Comparison of ENCODE assay signal across 18 cellular contexts in the genomic region with DNA sequence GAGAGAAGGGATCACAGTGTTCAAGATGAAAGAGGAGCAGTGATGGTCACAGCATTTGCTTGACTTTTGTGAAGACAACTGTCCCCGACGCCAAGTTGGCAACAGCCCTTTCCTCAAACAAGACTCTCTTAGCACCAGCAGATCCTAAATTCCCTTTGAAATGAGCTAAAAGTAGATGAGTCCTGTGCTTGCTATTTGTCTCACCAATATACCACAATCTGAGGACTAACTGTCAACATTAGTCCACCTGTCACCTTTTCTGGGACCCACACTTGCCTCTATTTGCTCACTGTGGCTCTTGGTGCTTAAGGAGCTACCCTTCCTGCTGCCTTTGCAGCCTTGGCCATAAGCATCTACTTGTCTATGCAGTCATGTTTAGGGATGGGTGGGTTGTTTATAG. TPM values are rescaled to one million over a fixed set of nuclear protein-coding genes. Genes with fewer than 3 reads are reported as not detected.
DNase-seq lines count a peak whose midpoint lies in the region; ATAC-seq, FAIRE-seq and TF ChIP-seq lines count a peak whose summit lies in the region.
"Had no signal": no experiment of that assay in that cellular context is flagged by ENCODE, and none has a peak within 500 bp of the region (broad histone marks: within the 10 kb centered on the region; RNA-seq: fewer than 3 reads in every experiment).

No MANE protein-coding gene starts in this region.

- no peaks in the 10 kb centered on the region for H3K4me1 Mint-ChIP-seq in activated CD4-positive, alpha-beta memory T cell treated with anti-CD3 and anti-CD28 coated beads for 36 hours (ENCODE audit: low read depth)
- H3K4me1 Mint-ChIP-seq: CD4-positive, alpha-beta memory T cell had no signal

- no peaks in the 10 kb centered on the region for H3K4me1 ChIP-seq in SJSA1 (replicated peaks)
- no peaks in the 10 kb centered on the region for H3K4me1 ChIP-seq in keratinocyte (ENCODE audit: control insufficient read depth, extremely low read depth, insufficient read depth, low read length)
- H3K4me1 ChIP-seq: Caco-2 had no signal

- no peaks in the 10 kb centered on the region for H3K27me3 Mint-ChIP-seq in activated CD4-positive, alpha-beta memory T cell treated with anti-CD3 and anti-CD28 coated beads for 36 hours
- H3K27me3 Mint-ChIP-seq: CD4-positive, alpha-beta memory T cell had no signal

- H3K4me3 Mint-ChIP-seq in activated CD4-positive, alpha-beta memory T cell treated with anti-CD3 and anti-CD28 coated beads for 36 hours, result no peak overlapping the region
- H3K4me3 Mint-ChIP-seq: CD4-positive, alpha-beta memory T cell had no signal

- dilution Hi-C loops in keratinocyte (cut with MboI; ENCODE audit: extremely low pct_ligation_motif_present, low sequenced_read_pairs), result no loop called here

- H3K27ac ChIP-seq in SJSA1 (no peak overlapping the region), keratinocyte (ENCODE audit: control insufficient read depth, insufficient read depth, low read length) (no peak overlapping the region)

- CTCF ChIA-PET in activated CD4-positive, alpha-beta memory T cell treated with anti-CD3 and anti-CD28 coated beads for 36 hours (lab: Charles Lee), result interaction anchor here (0.6 to 2.2 kb wide), 4 partner anchors 44 to 567 kb away, joined by 3 to 6 read pairs (median 4); partner anchors contain the start of gene VDR

- H3K36me3 Mint-ChIP-seq in activated CD4-positive, alpha-beta memory T cell treated with anti-CD3 and anti-CD28 coated beads for 36 hours, result peaks cover 9% of the 10 kb centered on the region

- no peak for DNase-seq in H54 (ENCODE audit: insufficient read length, low spot score)
- DNase-seq in SJSA1 (ENCODE audit: low read depth in 1 of 2, low spot score in 2 of 2), result peak; percentile 76 to 85
- no peak for DNase-seq in keratinocyte (ENCODE audit: low read depth, low spot score)
- no peak for DNase-seq in activated CD4-positive, alpha-beta memory T cell treated with anti-CD3 and anti-CD28 coated beads for 36 hours
- no peak for DNase-seq in head of caudate nucleus
- DNase-seq: C1 segment of cervical spinal cord; Caco-2; CD4-positive, alpha-beta memory T cell; DMS153; DND-41; GOT3; H7; HCEC 1CT had no signal

- TF ChIP-seq CTCF in keratinocyte (optimal IDR thresholded peaks at IDR 0.05 in 1 of 3, IDR thresholded peaks at IDR 0.05 in 1 of 3, conservative IDR thresholded peaks at IDR 0.05 in 1 of 3; ENCODE audit: extremely low read depth in 1 of 3, insufficient read depth in 2 of 3, low read length in 3 of 3), result no peak

- no peak overlapping the region for H3K4me2 ChIP-seq in keratinocyte (ENCODE audit: control insufficient read depth, extremely low read depth, insufficient read depth, low read depth, low read length)

- POLR2A ChIA-PET in activated CD4-positive, alpha-beta memory T cell treated with anti-CD3 and anti-CD28 coated beads for 36 hours (lab: Charles Lee), result no interaction called here

- no peak overlapping the region for H3K27ac Mint-ChIP-seq in activated CD4-positive, alpha-beta memory T cell treated with anti-CD3 and anti-CD28 coated beads for 36 hours

- no peak for TF ChIP-seq POLR2A in H54 (IDR thresholded peaks at IDR 0.05; ENCODE audit: low read depth, low read length)

- no peak for ATAC-seq in HG03097 (IDR thresholded peaks at IDR 0.05; ENCODE audit: low FRiP score, unreplicated experiment)

- FAIRE-seq in H54 (lab: Jason Lieb, UNC) (peak; percentile 55), keratinocyte (lab: Jason Lieb, UNC) (peak; percentile 23)
- FAIRE-seq: G401.6, GM12892 had no signal

- H3K4me3 ChIP-seq in SJSA1 (no peak overlapping the region), keratinocyte (ENCODE audit: control insufficient read depth in 2 of 3, extremely low read depth in 1 of 3, insufficient read depth in 2 of 3, low read depth in 1 of 3, low read length in 3 of 3) (no peak overlapping the region)

- H3K27me3 ChIP-seq in SJSA1 (replicated peaks) (peaks cover 70% of the 10 kb centered on the region), keratinocyte (ENCODE audit: control insufficient read depth, extremely low read depth, insufficient read depth, low read length) (no peaks in the 10 kb centered on the region)

- H3K36me3 ChIP-seq in SJSA1 (no peaks in the 10 kb centered on the region), keratinocyte (ENCODE audit: control insufficient read depth in 2 of 2, extremely low read depth in 1 of 2, insufficient read depth in 2 of 2, low read length in 2 of 2) (no peaks in the 10 kb centered on the region)

- intact Hi-C loops in activated CD4-positive, alpha-beta memory T cell treated with anti-CD3 and anti-CD28 coated beads for 36 hours (cut with micrococcal nuclease), result no loop called here
- intact Hi-C loops in head of caudate nucleus (cut with DNase I), result no loop called here

- H3K9me3 Mint-ChIP-seq in activated CD4-positive, alpha-beta memory T cell treated with anti-CD3 and anti-CD28 coated beads for 36 hours, result no peaks in the 10 kb centered on the region
- H3K9me3 Mint-ChIP-seq: CD4-positive, alpha-beta memory T cell had no signal

- no peaks in the 10 kb centered on the region for H4K20me1 ChIP-seq in keratinocyte (ENCODE audit: control insufficient read depth, extremely low read depth, insufficient read depth, low read length)

- no peak overlapping the region for H2AFZ ChIP-seq in keratinocyte (ENCODE audit: control insufficient read depth, low read length)

- no peaks in the 10 kb centered on the region for H3K9me1 ChIP-seq in keratinocyte (ENCODE audit: control insufficient read depth, extremely low read depth, insufficient read depth, low read length)

- no peaks in the 10 kb centered on the region for H3K79me2 ChIP-seq in keratinocyte (ENCODE audit: control insufficient read depth, insufficient read depth, low read length)

- H3K9ac ChIP-seq in keratinocyte (ENCODE audit: control insufficient read depth, extremely low read depth, insufficient read depth, low read length), result no peak overlapping the region

- H3K9me3 ChIP-seq in SJSA1 (replicated peaks) (peaks cover 7% of the 10 kb centered on the region; the same call in 1 of the 2 replicates), keratinocyte (ENCODE audit: control insufficient read depth, low read depth, low read length) (no peaks in the 10 kb centered on the region)
- H3K9me3 ChIP-seq: Caco-2 had no signal

RNA-seq across cellular contexts. Expression of gene COL2A1, which starts 47.4 kb away (rescaled TPM):
- not detected in 2 replicates for total RNA-seq in SJSA1 (2014; rRNA removed; shearing (Covaris generic))
- polyA plus RNA-seq in keratinocyte, result 0.03 TPM in 1 of 3 replicates, not detected in the others
- polyA plus RNA-seq in keratinocyte (2011; ENCODE audit: low read depth), result not detected
- 0.01 and 0.03 TPM in 2 replicates for polyA plus RNA-seq in keratinocyte (2011; cell fraction: cytosol; rRNA removed)
- 0.03 TPM in 1 of 2 replicates, not detected in the other for polyA plus RNA-seq in keratinocyte (2011; cell fraction: nucleus; rRNA removed)
- polyA plus RNA-seq in keratinocyte (2012; ENCODE audit: low replicate concordance), result 0.06 TPM in 2 replicates
- polyA minus RNA-seq in keratinocyte, result 0.10 to 0.56 TPM in 2 of 3 replicates, not detected in the other
- polyA minus RNA-seq in keratinocyte (2011; cell fraction: cytosol; rRNA and poly(A)+ RNA removed), result not detected
- polyA minus RNA-seq in keratinocyte (2011; cell fraction: nucleus; rRNA and poly(A)+ RNA removed), result not detected in 2 replicates
- total RNA-seq in activated CD4-positive, alpha-beta memory T cell treated with anti-CD3 and anti-CD28 coated beads for 36 hours, result not detected
- total RNA-seq: A172; CD4-positive, alpha-beta memory T cell had no signal
- polyA plus RNA-seq: BJ; CD4-positive, alpha-beta memory T cell had no signal

RNA-seq across cellular contexts. Expression of gene SENP1, which starts 54.2 kb away (rescaled TPM):
- 36.2 and 49.5 TPM in 2 replicates for total RNA-seq in SJSA1 (2014; rRNA removed; shearing (Covaris generic))
- polyA plus RNA-seq in keratinocyte, result 8.6 to 15.4 TPM (median 11.9 TPM) in 3 replicates
- polyA plus RNA-seq in keratinocyte (2011; ENCODE audit: low read depth), result 3.8 TPM
- polyA plus RNA-seq in keratinocyte (2011; cell fraction: cytosol; rRNA removed), result 5.2 and 11.3 TPM in 2 replicates
- 6.7 and 9.6 TPM in 2 replicates for polyA plus RNA-seq in keratinocyte (2011; cell fraction: nucleus; rRNA removed)
- polyA plus RNA-seq in keratinocyte (2012; ENCODE audit: low replicate concordance), result 4.2 and 6.7 TPM in 2 replicates
- polyA minus RNA-seq in keratinocyte, result 6.3 to 26.0 TPM (median 14.8 TPM) in 3 replicates
- polyA minus RNA-seq in keratinocyte (2011; cell fraction: cytosol; rRNA and poly(A)+ RNA removed), result 4.6 TPM
- 5.8 and 17.9 TPM in 2 replicates for polyA minus RNA-seq in keratinocyte (2011; cell fraction: nucleus; rRNA and poly(A)+ RNA removed)
- total RNA-seq in activated CD4-positive, alpha-beta memory T cell treated with anti-CD3 and anti-CD28 coated beads for 36 hours, result 10 to 100 TPM; 37.7 to 41.6 TPM

Comparison
In these comparisons a context has a peak if more than half of its experiments do, and no peak if none do; other contexts are left out.
1. DNase-seq: peak in SJSA1 (2 of 2); none in H54 (single experiment), keratinocyte (single experiment), activated CD4-positive, alpha-beta memory T cell treated with anti-CD3 and anti-CD28 coated beads for 36 hours (single experiment) and head of caudate nucleus (0 of 42).